In genomic region chr11:44030996-44031395, GRCh38 we compare ENCODE assay signal across 16 cellular contexts. TPM values are rescaled to one million over a fixed set of nuclear protein-coding genes. Genes with fewer than 3 reads are reported as not detected.
DNase-seq lines count a peak whose midpoint lies in the region; ATAC-seq and TF ChIP-seq lines count a peak whose summit lies in the region.
"Had no signal": no experiment of that assay in that cellular context is flagged by ENCODE, and none has a peak within 500 bp of the region (broad histone marks: within the 10 kb centered on the region; RNA-seq: fewer than 3 reads in every experiment).

No MANE protein-coding gene starts in this region.

- H3K36me3 ChIP-seq in psoas muscle (ENCODE audit: insufficient read depth in 1 of 2, low read depth in 1 of 2) (no peaks in the 10 kb centered on the region), uterus (no peaks in the 10 kb centered on the region)

- TF ChIP-seq POLR2A in uterus (IDR thresholded peaks at IDR 0.05), result no peak

- TF ChIP-seq CTCF in psoas muscle (IDR thresholded peaks at IDR 0.05) (no peak), uterus (IDR thresholded peaks at IDR 0.05) (no peak)

- H3K9me3 ChIP-seq in right cardiac atrium (ENCODE audit: control insufficient read depth, low read length), result no peaks in the 10 kb centered on the region
- H3K9me3 ChIP-seq in psoas muscle, result no peaks in the 10 kb centered on the region
- no peaks in the 10 kb centered on the region for H3K9me3 ChIP-seq in uterus

- H3K4me3 ChIP-seq in right cardiac atrium (ENCODE audit: low read length) (no peak overlapping the region), psoas muscle (no peak overlapping the region), uterus (no peak overlapping the region)

- H3K4me1 ChIP-seq in right cardiac atrium (ENCODE audit: control insufficient read depth, insufficient read depth, low read length) (peaks cover 12% of the 10 kb centered on the region), psoas muscle (peaks cover 8% of the 10 kb centered on the region), uterus (peaks cover 16 to 19% of the 10 kb centered on the region in 2 donors)

- no peaks in the 10 kb centered on the region for H3K4me1 Mint-ChIP-seq in activated T-helper 17 cell treated with anti-CD3 and anti-CD28 coated beads, Interleukin-2, amount 50 U/mL, for 72 hours

- intact Hi-C loops in cardiac septum (cut with DNase I) (loop anchor here (1.0 to 10.0 kb wide), 4 partner anchors 44 to 526 kb away; no protein-coding TSS in a partner anchor), Right ventricle myocardium superior (cut with DNase I) (loop anchor here (10.0 kb wide), 1 partner anchor 46 kb away; no protein-coding TSS in a partner anchor), right cardiac atrium (cut with DNase I) (loop anchor here in 1 of 4 donors (5.0 to 10.0 kb wide), 2 partner anchors 44 to 86 kb away; partner anchors contain the start of gene C11orf96), psoas muscle (cut with DNase I) (loop anchor here in 1 of 2 donors (5.0 kb wide), 1 partner anchor 44 kb away; no protein-coding TSS in a partner anchor), uterus (cut with DNase I; ENCODE audit: low total_unique reads) (no loop called here)

- DNase-seq in cardiac septum (ENCODE audit: low spot score) (peak; percentile 31), Right ventricle myocardium superior (no peak), right cardiac atrium (no peak), psoas muscle (no peak), uterus (no peak)
- DNase-seq in stimulated activated naive CD4-positive, alpha-beta T cell (lab: John Stamatoyannopoulos, UW), result no peak
- DNase-seq: NCI-H1694 treated with DMSO at 0.1 percent for 48 hours; NCI-H526 treated with DMSO at 0.1 percent for 48 hours; SHP77; stimulated activated naive CD4-positive, alpha-beta T cell treated with Interleukin-2 at 50 U/mL for 16 hours had no signal

- peaks cover 3% of the 10 kb centered on the region for H3K9me3 Mint-ChIP-seq in activated T-helper 17 cell treated with anti-CD3 and anti-CD28 coated beads, Interleukin-2, amount 50 U/mL, for 72 hours

- H3K27ac ChIP-seq in right cardiac atrium (ENCODE audit: low read length) (peak overlapping the region; percentile 37), psoas muscle (peak overlapping the region; percentile 56), uterus (peak overlapping the region; percentile 92 to 99)
- H3K27ac ChIP-seq: KMS-11 had no signal

- no peak overlapping the region for H3K4me3 Mint-ChIP-seq in activated T-helper 17 cell treated with anti-CD3 and anti-CD28 coated beads, Interleukin-2, amount 50 U/mL, for 72 hours

- H3K27me3 Mint-ChIP-seq in activated T-helper 17 cell treated with anti-CD3 and anti-CD28 coated beads, Interleukin-2, amount 50 U/mL, for 72 hours, result peaks cover 28% of the 10 kb centered on the region

- H3K27me3 ChIP-seq in right cardiac atrium (ENCODE audit: control insufficient read depth, insufficient read depth), result no peaks in the 10 kb centered on the region
- H3K27me3 ChIP-seq in psoas muscle (ENCODE audit: insufficient read depth in 3 of 3, low read length in 2 of 3), result no peaks in the 10 kb centered on the region
- no peaks in the 10 kb centered on the region for H3K27me3 ChIP-seq in uterus

- no peak overlapping the region for H3K27ac Mint-ChIP-seq in activated T-helper 17 cell treated with anti-CD3 and anti-CD28 coated beads, Interleukin-2, amount 50 U/mL, for 72 hours

- no peaks in the 10 kb centered on the region for H3K36me3 Mint-ChIP-seq in activated T-helper 17 cell treated with anti-CD3 and anti-CD28 coated beads, Interleukin-2, amount 50 U/mL, for 72 hours (ENCODE audit: low read depth)

- ATAC-seq in Right ventricle myocardium superior (ENCODE audit: poor library complexity), result no peak
- ATAC-seq in right cardiac atrium, result no peak
- no peak for ATAC-seq in psoas muscle
- no peak for ATAC-seq in GM21390 (IDR thresholded peaks at IDR 0.05; ENCODE audit: unreplicated experiment)
- no peak for ATAC-seq in activated T-helper 17 cell treated with anti-CD3 and anti-CD28 coated beads, Interleukin-2, amount 50 U/mL, for 72 hours (replicated peaks)

- WGBS in right cardiac atrium, result 63% methylated on average over 5 of the region's 5 CpGs
- WGBS in psoas muscle, 3 donors, result 68 to 83% (median 69%) methylated on average over 5 of the region's 5 CpGs

RNA-seq across cellular contexts. Expression of gene ACCSL, which starts 16.8 kb away (rescaled TPM):
- total RNA-seq in cardiac septum, result not detected
- total RNA-seq in Right ventricle myocardium superior, result not detected
- not detected for total RNA-seq in right cardiac atrium
- polyA plus RNA-seq in right cardiac atrium, result not detected
- not detected for total RNA-seq in psoas muscle
- polyA plus RNA-seq in psoas muscle, result under 1 TPM in 1 of 3 donors, not detected in 2; 0.01 TPM
- not detected for total RNA-seq in uterus
- not detected for total RNA-seq in activated T-helper 17 cell treated with anti-CD3 and anti-CD28 coated beads, Interleukin-2, amount 50 U/mL, for 72 hours
- total RNA-seq: A673; activated CD8-positive, alpha-beta memory T cell treated with anti-CD3 and anti-CD28 coated beads for 36 hours; sciatic nerve had no signal

RNA-seq across cellular contexts. Expression of gene ACCS, which starts 35.1 kb away (rescaled TPM):
- total RNA-seq in cardiac septum, result 12.0 TPM
- 6.3 TPM for total RNA-seq in Right ventricle myocardium superior
- 10 to 100 TPM; 11.4 to 18.8 (median 14.2) TPM for total RNA-seq in right cardiac atrium
- 19.3 TPM for polyA plus RNA-seq in right cardiac atrium
- total RNA-seq in psoas muscle, result 1 to 10 TPM; 3.5 to 7.1 (median 3.8) TPM
- 1 to 10 TPM; 1.5 to 5.9 (median 1.8) TPM for polyA plus RNA-seq in psoas muscle
- total RNA-seq in uterus, result 10 to 100 TPM; 13.1 to 49.4 (median 27.0) TPM
- 1 to 10 TPM; 5.7 to 7.3 TPM for total RNA-seq in activated T-helper 17 cell treated with anti-CD3 and anti-CD28 coated beads, Interleukin-2, amount 50 U/mL, for 72 hours

Comparison
In these comparisons a context has a peak if more than half of its experiments do, and no peak if none do; other contexts are left out.
1. H3K27ac ChIP-seq: peak in every context shown above with its lines; median percentile 96 in uterus; 56 in psoas muscle; 37 in right cardiac atrium.